ENCODE assay signal across 19 cellular contexts in the genomic region with DNA sequence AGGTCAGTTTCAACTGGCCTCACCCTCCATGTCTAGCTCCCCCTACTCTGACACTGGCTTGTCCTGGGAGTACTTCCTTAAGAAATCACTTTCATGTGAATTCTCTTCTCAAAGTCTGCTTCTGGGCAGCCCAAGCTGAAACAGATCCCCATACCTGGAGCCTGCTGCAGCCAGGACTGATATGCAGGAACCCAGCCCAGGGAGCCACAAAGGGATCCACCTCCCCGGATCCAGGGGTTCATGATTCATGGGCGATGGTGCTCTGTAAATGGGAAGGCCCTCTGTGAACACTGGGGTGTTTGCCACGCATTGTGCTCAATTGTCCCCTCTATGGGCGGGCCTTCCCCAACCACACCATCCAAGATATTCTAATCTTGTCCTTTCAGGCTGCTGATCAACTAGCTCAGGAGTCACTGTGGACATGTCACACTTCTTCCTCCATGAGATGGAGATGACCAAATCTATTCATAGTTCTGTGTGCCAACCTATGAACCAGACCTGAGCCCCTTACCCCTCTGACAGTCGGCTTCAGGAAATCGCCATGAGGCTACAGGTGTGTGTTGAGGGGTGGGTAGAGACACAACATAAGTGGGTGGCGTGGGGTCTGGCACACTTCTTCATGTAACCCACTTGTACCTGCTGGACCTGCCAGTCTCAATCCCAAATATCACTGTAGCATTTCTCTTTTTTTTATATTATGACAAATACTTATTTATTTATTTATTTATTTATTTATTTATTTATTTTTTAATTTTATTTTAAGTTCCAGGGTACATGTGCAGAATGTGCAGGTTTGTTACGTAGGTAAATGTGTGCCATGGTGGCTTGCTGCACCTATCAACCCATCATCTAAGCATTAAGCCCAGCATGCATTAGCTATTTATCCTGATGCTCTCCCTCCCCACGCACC. TPM values are rescaled to one million over a fixed set of nuclear protein-coding genes. Genes with fewer than 3 reads are reported as not detected.
DNase-seq lines count a peak whose midpoint lies in the region; ATAC-seq and TF ChIP-seq lines count a peak whose summit lies in the region.
"Had no signal": no experiment of that assay in that cellular context is flagged by ENCODE, and none has a peak within 500 bp of the region (broad histone marks: within the 10 kb centered on the region; RNA-seq: fewer than 3 reads in every experiment).

No MANE protein-coding gene starts in this region.

- peaks cover 23% of the 10 kb centered on the region for H3K9me3 Mint-ChIP-seq in activated CD8-positive, alpha-beta memory T cell treated with anti-CD3 and anti-CD28 coated beads, Interleukin-2, amount 10 ng/mL, durations not matched to agents 7 days and 5 days (ENCODE audit: low read depth)

- ATAC-seq in activated CD8-positive, alpha-beta memory T cell treated with anti-CD3 and anti-CD28 coated beads, Interleukin-2, amount 10 ng/mL, durations not matched to agents 7 days and 5 days: no peak
- ATAC-seq in GM19324 (IDR thresholded peaks at IDR 0.05; ENCODE audit: low FRiP score, unreplicated experiment) (no peak), HG02870 (IDR thresholded peaks at IDR 0.05; ENCODE audit: unreplicated experiment) (no peak)

- peak; percentile 1 for DNase-seq in activated CD4-positive, alpha-beta T cell treated with anti-CD3 and anti-CD28 coated beads for 48 hours
- DNase-seq in activated CD4-positive, alpha-beta T cell treated with anti-CD3 and anti-CD28 coated beads for 1 hour: no peak
- DNase-seq in GM10248 (ENCODE audit: extremely low spot score) (peak; percentile 3), posterior vena cava (ENCODE audit: low spot score) (peak; percentile 42), occipital lobe (lab: John Stamatoyannopoulos, UW) (no peak)
- peak; percentile 38 for DNase-seq in activated CD8-positive, alpha-beta memory T cell treated with anti-CD3 and anti-CD28 coated beads, Interleukin-2, amount 10 ng/mL, durations not matched to agents 7 days and 5 days
- DNase-seq: activated naive CD4-positive, alpha-beta T cell; caudate nucleus; NCI-H1417; NCI-H2107; Right ventricle myocardium superior; stimulated activated CD4-positive, alpha-beta T cell treated with anti-CD3 and anti-CD28 coated beads, Interleukin-2, amount 100 ng/mL, for 24 hours; T-helper 9 cell; uterus had no signal

- POLR2A ChIA-PET in GM10248 (lab: Yijun Ruan, JAX): no interaction called here

- no peaks in the 10 kb centered on the region for H3K4me1 Mint-ChIP-seq in activated CD8-positive, alpha-beta memory T cell treated with anti-CD3 and anti-CD28 coated beads, Interleukin-2, amount 10 ng/mL, durations not matched to agents 7 days and 5 days
- H3K4me1 Mint-ChIP-seq: B cell had no signal

- intact Hi-C loops in posterior vena cava (cut with DNase I): no loop called here

- peaks cover 23% of the 10 kb centered on the region for H3K36me3 Mint-ChIP-seq in activated CD8-positive, alpha-beta memory T cell treated with anti-CD3 and anti-CD28 coated beads, Interleukin-2, amount 10 ng/mL, durations not matched to agents 7 days and 5 days

- H3K27ac Mint-ChIP-seq in activated CD8-positive, alpha-beta memory T cell treated with anti-CD3 and anti-CD28 coated beads, Interleukin-2, amount 10 ng/mL, durations not matched to agents 7 days and 5 days: no peak overlapping the region
- H3K27ac Mint-ChIP-seq: B cell had no signal

- H3K27me3 Mint-ChIP-seq in activated CD8-positive, alpha-beta memory T cell treated with anti-CD3 and anti-CD28 coated beads, Interleukin-2, amount 10 ng/mL, durations not matched to agents 7 days and 5 days: peaks cover 29% of the 10 kb centered on the region

- H3K4me3 Mint-ChIP-seq in activated CD8-positive, alpha-beta memory T cell treated with anti-CD3 and anti-CD28 coated beads, Interleukin-2, amount 10 ng/mL, durations not matched to agents 7 days and 5 days: no peak overlapping the region
- H3K4me3 Mint-ChIP-seq: B cell had no signal

- CTCF ChIA-PET in GM10248 (lab: Yijun Ruan, JAX): interaction anchor here (4.1 kb wide), 1 partner anchor 10 kb away, joined by 23 read pairs; no protein-coding TSS in a partner anchor
- CTCF ChIA-PET in activated CD8-positive, alpha-beta memory T cell treated with anti-CD3 and anti-CD28 coated beads, Interleukin-2, amount 10 ng/mL, durations not matched to agents 7 days and 5 days (lab: Charles Lee): interaction anchor here (1.4 kb wide), 1 partner anchor 10 kb away, joined by 5 read pairs; no protein-coding TSS in a partner anchor

- TF ChIP-seq CTCF in GM10248 (IDR thresholded peaks at IDR 0.05; ENCODE audit: control extremely low read depth, extremely low read depth, low read depth, missing control alignments): no peak

RNA-seq across cellular contexts. Expression of a gene that starts 41.8 kb away (rescaled TPM):
- total RNA-seq in activated CD8-positive, alpha-beta memory T cell treated with anti-CD3 and anti-CD28 coated beads, Interleukin-2, amount 10 ng/mL, durations not matched to agents 7 days and 5 days: 100 to 1,000 TPM; 224 to 246 TPM
- total RNA-seq in posterior vena cava (1 to 10 TPM; 5.0 to 8.9 TPM), occipital lobe (0.16 TPM)
- total RNA-seq: dermis microvascular lymphatic vessel endothelial cell, NCI-H460 had no signal

Comparison
In these comparisons a context has a peak if more than half of its experiments do, and no peak if none do; other contexts are left out.
1. DNase-seq: peak in activated CD4-positive, alpha-beta T cell treated with anti-CD3 and anti-CD28 coated beads for 48 hours (single experiment), GM10248 (single experiment), activated CD8-positive, alpha-beta memory T cell treated with anti-CD3 and anti-CD28 coated beads, Interleukin-2, amount 10 ng/mL, durations not matched to agents 7 days and 5 days (single experiment) and posterior vena cava (single experiment); none in activated CD4-positive, alpha-beta T cell treated with anti-CD3 and anti-CD28 coated beads for 1 hour (single experiment) and occipital lobe (single experiment).
2. RNA of a gene that starts 41.8 kb away (total RNA-seq): 224 to 246 TPM in activated CD8-positive, alpha-beta memory T cell treated with anti-CD3 and anti-CD28 coated beads, Interleukin-2, amount 10 ng/mL, durations not matched to agents 7 days and 5 days; 5.0 to 8.9 TPM in posterior vena cava and 0.16 TPM in occipital lobe (single experiment); every median in the first group is over 10 times any median in the second.